In genomic region chr4:34720563-34720962, GRCh38 we compare ENCODE assay signal across 9 cellular contexts.
A peak's percentile ranks its signal among the peaks of the same experiment; 100 is the strongest.
DNase-seq lines count a peak whose midpoint lies in the region; ATAC-seq and TF ChIP-seq lines count a peak whose summit lies in the region.
"Had no signal": no experiment of that assay in that cellular context is flagged by ENCODE, and none has a peak within 500 bp of the region (broad histone marks: within the 10 kb centered on the region; RNA-seq: fewer than 3 reads in every experiment).

No MANE protein-coding gene starts in this region.

- no peak overlapping the region for H3K27ac ChIP-seq in sigmoid colon

- ATAC-seq in HG03280 (IDR thresholded peaks at IDR 0.05; ENCODE audit: unreplicated experiment), result no peak

- TF ChIP-seq CTCF in chondrocyte (IDR thresholded peaks at IDR 0.05), result peak; percentile 91
- peak; percentile 69 for TF ChIP-seq CTCF in progenitor cell of endocrine pancreas (IDR thresholded peaks at IDR 0.05; ENCODE audit: unreplicated experiment)
- TF ChIP-seq CTCF in sigmoid colon (IDR thresholded peaks at IDR 0.05), result peak in 1 of 4 experiments; percentile 18

- intact Hi-C loops in sigmoid colon (cut with DNase I), result no loop called here

- H3K27me3 ChIP-seq in sigmoid colon, result no peaks in the 10 kb centered on the region

- no peaks in the 10 kb centered on the region for H3K36me3 ChIP-seq in sigmoid colon

- H3K9me3 ChIP-seq in sigmoid colon, result no peaks in the 10 kb centered on the region

- H3K27me3 Mint-ChIP-seq in chondrocyte (ENCODE audit: low read depth), result no peaks in the 10 kb centered on the region
- no peaks in the 10 kb centered on the region for H3K27me3 Mint-ChIP-seq in progenitor cell of endocrine pancreas
- H3K27me3 Mint-ChIP-seq: activated naive CD4-positive, alpha-beta T cell treated with anti-CD3 and anti-CD28 coated beads, Interleukin-2, amount 50 U/mL, for 24 hours had no signal

- peaks cover under 1% of the 10 kb centered on the region for H3K9me3 Mint-ChIP-seq in chondrocyte (ENCODE audit: low read depth)
- peaks cover 3% of the 10 kb centered on the region for H3K9me3 Mint-ChIP-seq in progenitor cell of endocrine pancreas (ENCODE audit: low read depth)
- H3K9me3 Mint-ChIP-seq: activated naive CD4-positive, alpha-beta T cell treated with anti-CD3 and anti-CD28 coated beads, Interleukin-2, amount 50 U/mL, for 24 hours had no signal

- H3K4me3 ChIP-seq in sigmoid colon, result no peak overlapping the region

- no peak for TF ChIP-seq POLR2A in sigmoid colon (IDR thresholded peaks at IDR 0.05)

- DNase-seq in SIG-M5 treated with dmso at 0.1 percent for 504 hours (lab: John Stamatoyannopoulos, UW; ENCODE audit: unreplicated experiment), result peak; percentile 61
- DNase-seq in SIG-M5 (lab: John Stamatoyannopoulos, UW), result no peak
- peak; percentile 3 for DNase-seq in NCI-H2227 (lab: John Stamatoyannopoulos, UW; ENCODE audit: unreplicated experiment)
- no peak for DNase-seq in chondrocyte (ENCODE audit: low spot score)
- DNase-seq in progenitor cell of endocrine pancreas (ENCODE audit: low spot score, unreplicated experiment), result no peak
- no peak for DNase-seq in sigmoid colon
- DNase-seq in T-helper 1 cell, result no peak

- TF ChIP-seq EP300 in sigmoid colon (IDR thresholded peaks at IDR 0.05), result no peak

- peaks cover 11% of the 10 kb centered on the region for H3K4me1 Mint-ChIP-seq in chondrocyte (ENCODE audit: low read depth)
- peaks cover 2% of the 10 kb centered on the region for H3K4me1 Mint-ChIP-seq in progenitor cell of endocrine pancreas (ENCODE audit: low read depth)
- H3K4me1 Mint-ChIP-seq: activated naive CD4-positive, alpha-beta T cell treated with anti-CD3 and anti-CD28 coated beads, Interleukin-2, amount 50 U/mL, for 24 hours had no signal

- peaks cover 0 to 3% (median 0%) of the 10 kb centered on the region in 4 donors for H3K4me1 ChIP-seq in sigmoid colon

- no peaks in the 10 kb centered on the region for H3K36me3 Mint-ChIP-seq in chondrocyte (ENCODE audit: low read depth)
- H3K36me3 Mint-ChIP-seq in progenitor cell of endocrine pancreas (ENCODE audit: insufficient read depth), result no peaks in the 10 kb centered on the region
- H3K36me3 Mint-ChIP-seq: activated naive CD4-positive, alpha-beta T cell treated with anti-CD3 and anti-CD28 coated beads, Interleukin-2, amount 50 U/mL, for 24 hours had no signal

- WGBS in sigmoid colon, 2 donors, result 4 to 6% methylated on average over 1 of the region's 1 CpG

- H3K27ac Mint-ChIP-seq in chondrocyte (ENCODE audit: unreplicated experiment), result no peak overlapping the region
- no peak overlapping the region for H3K27ac Mint-ChIP-seq in progenitor cell of endocrine pancreas
- H3K27ac Mint-ChIP-seq: activated naive CD4-positive, alpha-beta T cell treated with anti-CD3 and anti-CD28 coated beads, Interleukin-2, amount 50 U/mL, for 24 hours had no signal

- H3K4me3 Mint-ChIP-seq in chondrocyte (ENCODE audit: unreplicated experiment), result no peak overlapping the region
- H3K4me3 Mint-ChIP-seq in progenitor cell of endocrine pancreas (ENCODE audit: low read depth), result no peak overlapping the region
- H3K4me3 Mint-ChIP-seq: activated naive CD4-positive, alpha-beta T cell treated with anti-CD3 and anti-CD28 coated beads, Interleukin-2, amount 50 U/mL, for 24 hours had no signal

Comparison
In these comparisons a context has a peak if more than half of its experiments do, and no peak if none do; other contexts are left out.
1. DNase-seq: peak in SIG-M5 treated with dmso at 0.1 percent for 504 hours (single experiment) and NCI-H2227 (single experiment); none in SIG-M5 (single experiment), chondrocyte (single experiment), progenitor cell of endocrine pancreas (single experiment), sigmoid colon (single experiment) and T-helper 1 cell (0 of 5).